ENCODE assay signal across 8 cellular contexts in genomic region chr1:45499415-45499769, GRCh38. TPM values are rescaled to one million over a fixed set of nuclear protein-coding genes. Genes with fewer than 3 reads are reported as not detected.
DNase-seq lines count a peak whose midpoint lies in the region; ATAC-seq and TF ChIP-seq lines count a peak whose summit lies in the region.

No MANE protein-coding gene starts in this region.

- H3K4me3 ChIP-seq in SK-N-MC (peak overlapping the region; percentile 97), fibroblast of villous mesenchyme (ENCODE audit: low read depth, low read length) (peak overlapping the region; percentile 72), sigmoid colon (peak overlapping the region; percentile 40 to 71 (median 62))

- TF ChIP-seq CTCF in fibroblast of villous mesenchyme (IDR thresholded peaks at IDR 0.05; ENCODE audit: insufficient read depth, low read depth, low read length) = no peak
- no peak for TF ChIP-seq CTCF in sigmoid colon (IDR thresholded peaks at IDR 0.05)

- H3K27ac ChIP-seq in SK-N-MC = no peak overlapping the region
- H3K27ac ChIP-seq in sigmoid colon = peak overlapping the region; percentile 33 to 73 (median 68)

- no peak for TF ChIP-seq POLR2A in sigmoid colon (IDR thresholded peaks at IDR 0.05)

- peak overlapping the region; percentile 76 for H3K9ac ChIP-seq in SK-N-MC (ENCODE audit: insufficient read length)

- no peak for TF ChIP-seq EP300 in sigmoid colon (IDR thresholded peaks at IDR 0.05)

- intact Hi-C loops in sigmoid colon (cut with DNase I) = loop anchor here (10.0 kb wide), 1 partner anchor 695 kb away; the partner anchor contains the start of genes BTBD19, DYNLT4 and PLK3

- H3K27me3 ChIP-seq in sigmoid colon = no peaks in the 10 kb centered on the region

- H3K9me3 ChIP-seq in SK-N-MC (ENCODE audit: low read depth, low read length) (no peaks in the 10 kb centered on the region), sigmoid colon (no peaks in the 10 kb centered on the region)

- H3K36me3 ChIP-seq in SK-N-MC (ENCODE audit: insufficient read depth, low read length) = no peaks in the 10 kb centered on the region
- H3K36me3 ChIP-seq in sigmoid colon = no peaks in the 10 kb centered on the region

- 2 to 5% methylated on average over 7 of the region's 7 CpGs for WGBS in sigmoid colon, 2 donors

- DNase-seq in stimulated activated CD4-positive, alpha-beta T cell treated with anti-CD3 and anti-CD28 coated beads, Interleukin-4, amount 100 ng/mL, for 1 hour = peak; percentile 11
- DNase-seq in stimulated activated CD4-positive, alpha-beta T cell treated with anti-CD3 and anti-CD28 coated beads, Interleukin-2, amount 100 ng/mL, for 48 hours = no peak
- DNase-seq in SK-N-MC (ENCODE audit: low read depth, low spot score) = no peak
- no peak for DNase-seq in fibroblast of villous mesenchyme (ENCODE audit: low read depth)
- DNase-seq in sigmoid colon = peak; percentile 24
- DNase-seq in kidney glomerular epithelial cell (lab: John Stamatoyannopoulos, UW) = no peak
- DNase-seq in NCI-H2227 treated with DMSO at 0.1 percent for 48 hours (lab: John Stamatoyannopoulos, UW) = no peak

- no peak for ATAC-seq in GM18861 (IDR thresholded peaks at IDR 0.05; ENCODE audit: unreplicated experiment)

- peaks cover 0 to 18% (median 15%) of the 10 kb centered on the region in 4 donors for H3K4me1 ChIP-seq in sigmoid colon

RNA-seq across cellular contexts. Expression of gene CCDC163, which starts 0.5 kb away (rescaled TPM):
- total RNA-seq in fibroblast of villous mesenchyme = 1.3 and 1.9 TPM in 2 replicates
- total RNA-seq in sigmoid colon = 1 to 10 TPM in 1 of 4 donors, under 1 TPM in 3; 0.27 to 1.1 (median 0.77) TPM
- 1 to 10 TPM in 1 of 3 donors, under 1 TPM in 1, not detected in 1; 0.69 to 3.4 TPM for polyA plus RNA-seq in sigmoid colon

RNA-seq across cellular contexts. Expression of gene MMACHC, which starts 0.7 kb away (rescaled TPM):
- 3.9 and 5.6 TPM in 2 replicates for total RNA-seq in fibroblast of villous mesenchyme
- 1 to 10 TPM in 3 of 4 donors, under 1 TPM in 1; 0.83 to 3.9 (median 1.9) TPM for total RNA-seq in sigmoid colon
- polyA plus RNA-seq in sigmoid colon = 1 to 10 TPM; 1.2 to 5.9 (median 3.0) TPM

RNA-seq across cellular contexts. Expression of gene TESK2, which starts 8.4 kb away (rescaled TPM):
- total RNA-seq in fibroblast of villous mesenchyme = 1.6 and 2.2 TPM in 2 replicates
- total RNA-seq in sigmoid colon = 1 to 10 TPM; 4.3 to 7.8 (median 7.0) TPM
- polyA plus RNA-seq in sigmoid colon = 1 to 10 TPM; 5.8 to 9.2 (median 7.8) TPM

RNA-seq across cellular contexts. Expression of gene PRDX1, which starts 22.3 kb away (rescaled TPM):
- total RNA-seq in fibroblast of villous mesenchyme (361 and 523 TPM in 2 replicates), sigmoid colon (100 to 1,000 TPM; 169 to 257 (median 224) TPM)
- polyA plus RNA-seq in sigmoid colon = 100 to 1,000 TPM; 470 to 661 (median 517) TPM

RNA-seq across cellular contexts. Expression of gene AKR1A1, which starts 51.2 kb away (rescaled TPM):
- total RNA-seq in fibroblast of villous mesenchyme (158 TPM in 2 replicates), sigmoid colon (10 to 100 TPM; 39.6 to 64.2 (median 55.1) TPM)
- polyA plus RNA-seq in sigmoid colon = 100 to 1,000 TPM; 175 to 234 (median 217) TPM

Comparison
In these comparisons a context has a peak if more than half of its experiments do, and no peak if none do; other contexts are left out.
1. DNase-seq: peak in stimulated activated CD4-positive, alpha-beta T cell treated with anti-CD3 and anti-CD28 coated beads, Interleukin-4, amount 100 ng/mL, for 1 hour (single experiment) and sigmoid colon (single experiment); none in stimulated activated CD4-positive, alpha-beta T cell treated with anti-CD3 and anti-CD28 coated beads, Interleukin-2, amount 100 ng/mL, for 48 hours (0 of 2), SK-N-MC (single experiment), fibroblast of villous mesenchyme (single experiment), kidney glomerular epithelial cell (single experiment) and NCI-H2227 treated with DMSO at 0.1 percent for 48 hours (single experiment).
2. Peak in every context shown above with its lines, with median percentiles within 50 percentile points of each other: H3K4me3 ChIP-seq.